In genomic region chr18:67634631-67635338, GRCh38 we compare ENCODE assay signal across 19 cellular contexts.
DNase-seq lines count a peak whose midpoint lies in the region; ATAC-seq, FAIRE-seq and TF ChIP-seq lines count a peak whose summit lies in the region.
"Had no signal": no experiment of that assay in that cellular context is flagged by ENCODE, and none has a peak within 500 bp of the region (broad histone marks: within the 10 kb centered on the region; RNA-seq: fewer than 3 reads in every experiment).

No MANE protein-coding gene starts in this region.

- TF ChIP-seq POLR2A in HepG2 (IDR thresholded peaks at IDR 0.05; ENCODE audit: insufficient read depth in 1 of 2, low read depth in 2 of 2, low read length in 2 of 2) (no peak), prostate gland (IDR thresholded peaks at IDR 0.05) (no peak)

- H2AFZ ChIP-seq in HepG2 (ENCODE audit: low read length): no peak overlapping the region

- H3K36me3 ChIP-seq in HepG2 (replicated peaks in 1 of 2; ENCODE audit: control insufficient read depth in 1 of 2, insufficient read depth in 2 of 2, low read length in 2 of 2): no peaks in the 10 kb centered on the region
- H3K36me3 ChIP-seq in prostate gland: no peaks in the 10 kb centered on the region
- H3K36me3 ChIP-seq: MG63, SJSA1 had no signal

- TF ChIP-seq CTCF in HepG2 (CRISPR knock-in tag; IDR thresholded peaks at IDR 0.05) (no peak), prostate gland (IDR thresholded peaks at IDR 0.05) (no peak)

- peak; percentile 41 for DNase-seq in DMS79 treated with DMSO at 0.1 percent for 48 hours (lab: John Stamatoyannopoulos, UW)
- no peak for DNase-seq in DMS79 (lab: John Stamatoyannopoulos, UW)
- DNase-seq in NCI-H2227 (lab: John Stamatoyannopoulos, UW; ENCODE audit: unreplicated experiment): peak; percentile 47
- DNase-seq in iPS DF 19.7 (ENCODE audit: low read depth, low spot score): peak; percentile 33
- DNase-seq in putamen (ENCODE audit: low spot score): peak; percentile 15
- DNase-seq in HepG2 (ENCODE audit: low spot score): no peak
- no peak for DNase-seq in prostate gland (ENCODE audit: low spot score)
- no peak for DNase-seq in NCI-H2081 treated with DMSO at 0.1 percent for 48 hours (lab: John Stamatoyannopoulos, UW)
- DNase-seq: 8988T, KG1, MG63, NCI-H187, NCI-H2171 treated with DMSO at 0.1 percent for 48 hours, NCI-H510A treated with DMSO at 0.1 percent for 48 hours had no signal

- TF ChIP-seq EP300 in HepG2 (IDR thresholded peaks at IDR 0.05; ENCODE audit: low read depth in 2 of 2, low read length in 2 of 2) (no peak), HepG2 (CRISPR knock-in tag; IDR thresholded peaks at IDR 0.05; ENCODE audit: borderline replicate concordance) (no peak)

- no TSS peak for BruUV-seq in HepG2 (replicated peaks; lab: Mats Ljungman, UMichigan)

- no peaks in the 10 kb centered on the region for H3K79me2 ChIP-seq in HepG2 (ENCODE audit: insufficient read depth, low read length)

- CTCF ChIA-PET in HepG2 (lab: Yijun Ruan, JAX; ENCODE audit: low intra/inter-chr PET ratio, low total read pairs): no interaction called here

- no peaks in the 10 kb centered on the region for H4K20me1 ChIP-seq in HepG2 (ENCODE audit: insufficient read depth, low read length)

- intact Hi-C loops in HepG2 (cut with micrococcal nuclease; ENCODE audit: unreplicated experiment): no loop called here
- intact Hi-C loops in prostate gland (cut with DNase I): no loop called here

- H3K9me3 ChIP-seq in HepG2 (ENCODE audit: low read length) (no peaks in the 10 kb centered on the region), prostate gland (no peaks in the 10 kb centered on the region)
- H3K9me3 ChIP-seq: MG63, SJSA1 had no signal

- no peak for FAIRE-seq in HepG2 (lab: Jason Lieb, UNC)
- FAIRE-seq: G401.6, GM12892 had no signal

- H3K27me3 ChIP-seq in HepG2 (ENCODE audit: control insufficient read depth in 1 of 2, insufficient read depth in 2 of 2, low read length in 2 of 2) (no peaks in the 10 kb centered on the region), prostate gland (replicated peaks; ENCODE audit: insufficient read depth) (no peaks in the 10 kb centered on the region)
- H3K27me3 ChIP-seq: MG63, SJSA1 had no signal

- H3K4me1 ChIP-seq in HepG2 (ENCODE audit: insufficient read depth, low read length) (no peaks in the 10 kb centered on the region), prostate gland (replicated peaks) (no peaks in the 10 kb centered on the region)
- H3K4me1 ChIP-seq: SJSA1 had no signal

- 3% methylated on average over 4 of the region's 4 CpGs for WGBS in HepG2 (ENCODE audit: low lambda C conversion rate)
- 47% methylated on average over 4 of the region's 4 CpGs for WGBS in prostate gland

- no peak for ATAC-seq in HepG2

- TF ChIP-seq RAD21 in HepG2 (CRISPR knock-in tag; IDR thresholded peaks at IDR 0.05): no peak

- H3K27ac ChIP-seq in HepG2 (ENCODE audit: extremely low read length, insufficient read depth, low read length) (no peak overlapping the region), prostate gland (no peak overlapping the region)
- H3K27ac ChIP-seq: C4-2B, RWPE1, SJSA1 had no signal

- no peak overlapping the region for H3K9ac ChIP-seq in HepG2 (ENCODE audit: insufficient read depth, low read depth, low read length)

- no peak overlapping the region for H3K4me2 ChIP-seq in HepG2 (ENCODE audit: low read depth, low read length)

- in situ Hi-C loops in HepG2 (cut with HindIII; ENCODE audit: extremely low pct_ligation_motif_present, low pct_unique_long_range_greater_than_20kb): no loop called here

- POLR2A ChIA-PET in HepG2 (lab: Yijun Ruan, JAX): no interaction called here

- H3K4me3 ChIP-seq in HepG2 (replicated peaks in 1 of 3; ENCODE audit: insufficient read depth in 1 of 3, low read depth in 2 of 3, low read length in 3 of 3): no peak overlapping the region
- H3K4me3 ChIP-seq in prostate gland: no peak overlapping the region
- H3K4me3 ChIP-seq: MG63, SJSA1 had no signal

TF ChIP-seq in HepG2, 621 proteins besides CTCF, POLR2A, EP300 and RAD21 (continues in another document):
- no peak for TF ChIP-seq ZNF788 (CRISPR knock-in tag; IDR thresholded peaks at IDR 0.05; ENCODE audit: borderline replicate concordance)
- TF ChIP-seq TCF7 (IDR thresholded peaks at IDR 0.05; ENCODE audit: low read depth): no peak
- TF ChIP-seq NCOA1 (CRISPR knock-in tag; IDR thresholded peaks at IDR 0.05): no peak
- no peak for TF ChIP-seq ARNT2 (CRISPR knock-in tag; IDR thresholded peaks at IDR 0.05; ENCODE audit: low read depth)
- TF ChIP-seq, protein P1, sequence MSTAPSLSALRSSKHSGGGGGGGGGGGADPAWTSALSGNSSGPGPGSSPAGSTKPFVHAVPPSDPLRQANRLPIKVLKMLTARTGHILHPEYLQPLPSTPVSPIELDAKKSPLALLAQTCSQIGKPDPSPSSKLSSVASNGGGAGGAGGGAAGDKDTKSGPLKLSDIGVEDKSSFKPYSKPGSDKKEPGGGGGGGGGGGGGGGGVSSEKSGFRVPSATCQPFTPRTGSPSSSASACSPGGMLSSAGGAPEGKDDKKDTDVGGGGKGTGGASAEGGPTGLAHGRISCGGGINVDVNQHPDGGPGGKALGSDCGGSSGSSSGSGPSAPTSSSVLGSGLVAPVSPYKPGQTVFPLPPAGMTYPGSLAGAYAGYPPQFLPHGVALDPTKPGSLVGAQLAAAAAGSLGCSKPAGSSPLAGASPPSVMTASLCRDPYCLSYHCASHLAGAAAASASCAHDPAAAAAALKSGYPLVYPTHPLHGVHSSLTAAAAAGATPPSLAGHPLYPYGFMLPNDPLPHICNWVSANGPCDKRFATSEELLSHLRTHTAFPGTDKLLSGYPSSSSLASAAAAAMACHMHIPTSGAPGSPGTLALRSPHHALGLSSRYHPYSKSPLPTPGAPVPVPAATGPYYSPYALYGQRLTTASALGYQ (CRISPR knock-in tag; IDR thresholded peaks at IDR 0.05): no peak
- no peak for TF ChIP-seq ZNF251 (CRISPR knock-in tag; IDR thresholded peaks at IDR 0.05)
- no peak for TF ChIP-seq BORCS8-MEF2B (CRISPR knock-in tag; IDR thresholded peaks at IDR 0.05)
- no peak for TF ChIP-seq FOXO4 (CRISPR knock-in tag; conservative IDR thresholded peaks at IDR 0.05)
- TF ChIP-seq ZNF703 (CRISPR knock-in tag; IDR thresholded peaks at IDR 0.05; ENCODE audit: borderline replicate concordance): no peak
- TF ChIP-seq ZNF138 (CRISPR knock-in tag; IDR thresholded peaks at IDR 0.05; ENCODE audit: low read depth): no peak
- no peak for TF ChIP-seq IRX3 (CRISPR knock-in tag; IDR thresholded peaks at IDR 0.05; ENCODE audit: borderline replicate concordance, low read depth)
- TF ChIP-seq, protein P2, sequence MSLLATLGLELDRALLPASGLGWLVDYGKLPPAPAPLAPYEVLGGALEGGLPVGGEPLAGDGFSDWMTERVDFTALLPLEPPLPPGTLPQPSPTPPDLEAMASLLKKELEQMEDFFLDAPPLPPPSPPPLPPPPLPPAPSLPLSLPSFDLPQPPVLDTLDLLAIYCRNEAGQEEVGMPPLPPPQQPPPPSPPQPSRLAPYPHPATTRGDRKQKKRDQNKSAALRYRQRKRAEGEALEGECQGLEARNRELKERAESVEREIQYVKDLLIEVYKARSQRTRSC (CRISPR knock-in tag; IDR thresholded peaks at IDR 0.05; ENCODE audit: low read depth): no peak
- no peak for TF ChIP-seq SMARCE1 (IDR thresholded peaks at IDR 0.05; ENCODE audit: borderline replicate concordance)
- TF ChIP-seq, protein P3, sequence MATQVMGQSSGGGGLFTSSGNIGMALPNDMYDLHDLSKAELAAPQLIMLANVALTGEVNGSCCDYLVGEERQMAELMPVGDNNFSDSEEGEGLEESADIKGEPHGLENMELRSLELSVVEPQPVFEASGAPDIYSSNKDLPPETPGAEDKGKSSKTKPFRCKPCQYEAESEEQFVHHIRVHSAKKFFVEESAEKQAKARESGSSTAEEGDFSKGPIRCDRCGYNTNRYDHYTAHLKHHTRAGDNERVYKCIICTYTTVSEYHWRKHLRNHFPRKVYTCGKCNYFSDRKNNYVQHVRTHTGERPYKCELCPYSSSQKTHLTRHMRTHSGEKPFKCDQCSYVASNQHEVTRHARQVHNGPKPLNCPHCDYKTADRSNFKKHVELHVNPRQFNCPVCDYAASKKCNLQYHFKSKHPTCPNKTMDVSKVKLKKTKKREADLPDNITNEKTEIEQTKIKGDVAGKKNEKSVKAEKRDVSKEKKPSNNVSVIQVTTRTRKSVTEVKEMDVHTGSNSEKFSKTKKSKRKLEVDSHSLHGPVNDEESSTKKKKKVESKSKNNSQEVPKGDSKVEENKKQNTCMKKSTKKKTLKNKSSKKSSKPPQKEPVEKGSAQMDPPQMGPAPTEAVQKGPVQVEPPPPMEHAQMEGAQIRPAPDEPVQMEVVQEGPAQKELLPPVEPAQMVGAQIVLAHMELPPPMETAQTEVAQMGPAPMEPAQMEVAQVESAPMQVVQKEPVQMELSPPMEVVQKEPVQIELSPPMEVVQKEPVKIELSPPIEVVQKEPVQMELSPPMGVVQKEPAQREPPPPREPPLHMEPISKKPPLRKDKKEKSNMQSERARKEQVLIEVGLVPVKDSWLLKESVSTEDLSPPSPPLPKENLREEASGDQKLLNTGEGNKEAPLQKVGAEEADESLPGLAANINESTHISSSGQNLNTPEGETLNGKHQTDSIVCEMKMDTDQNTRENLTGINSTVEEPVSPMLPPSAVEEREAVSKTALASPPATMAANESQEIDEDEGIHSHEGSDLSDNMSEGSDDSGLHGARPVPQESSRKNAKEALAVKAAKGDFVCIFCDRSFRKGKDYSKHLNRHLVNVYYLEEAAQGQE (IDR thresholded peaks at IDR 0.05; ENCODE audit: borderline replicate concordance in 1 of 2, low read depth in 1 of 2, low read length in 2 of 2): no peak

Comparison
In these comparisons a context has a peak if more than half of its experiments do, and no peak if none do; other contexts are left out.
1. DNase-seq: peak in DMS79 treated with DMSO at 0.1 percent for 48 hours (single experiment), NCI-H2227 (single experiment), iPS DF 19.7 (single experiment) and putamen (single experiment); none in DMS79 (single experiment), HepG2 (single experiment), prostate gland (single experiment) and NCI-H2081 treated with DMSO at 0.1 percent for 48 hours (single experiment).